1 cellular context compared by ENCODE assay signal in the genomic region with DNA sequence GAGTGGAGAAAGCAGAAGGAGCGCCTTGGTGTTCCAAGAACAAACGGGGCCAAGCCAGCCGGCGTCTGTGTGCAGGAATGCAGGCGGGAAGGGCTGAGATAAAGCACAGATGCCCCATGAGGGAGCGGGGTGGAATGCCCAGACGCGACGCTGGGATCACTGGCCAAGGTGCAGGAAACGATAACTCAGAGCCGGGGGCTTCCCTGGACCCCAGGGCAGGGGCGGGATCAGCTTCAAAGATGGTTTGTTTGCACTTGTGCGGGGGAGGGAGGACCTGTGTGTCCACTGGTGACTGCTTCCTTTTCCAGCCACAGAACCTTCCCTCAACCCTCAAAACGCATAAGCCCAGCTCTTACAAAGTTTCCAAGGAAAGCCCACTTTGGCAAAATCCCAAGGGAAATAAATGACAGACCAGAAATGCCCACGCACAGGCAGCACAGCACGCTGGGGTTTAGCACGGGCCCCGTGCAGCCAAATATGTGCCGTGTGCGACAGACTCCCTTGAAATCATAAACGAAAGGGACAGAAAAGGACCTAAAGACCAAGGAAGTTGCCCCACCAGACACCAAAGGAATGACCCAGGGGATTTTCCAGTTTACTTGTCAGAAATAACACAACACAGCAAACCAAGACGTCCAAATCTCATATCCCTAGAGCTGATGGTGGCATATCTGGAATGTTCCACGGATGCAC.
TF ChIP-seq lines count a peak whose summit lies in the region.

No MANE protein-coding gene starts in this region.

TF ChIP-seq in SK-N-SH treated with all-trans-retinoic acid at 6 μM for 48 hours, 23 proteins besides CTCF, POLR2A, EP300 and RAD21 (continued from another document):
- TF ChIP-seq POU6F1 (CRISPR knock-in tag; IDR thresholded peaks at IDR 0.05; ENCODE audit: borderline replicate concordance, low read depth) (no peak), ISL1 (CRISPR knock-in tag; IDR thresholded peaks at IDR 0.05) (peak; percentile 40), CSRNP3 (CRISPR knock-in tag; IDR thresholded peaks at IDR 0.05) (no peak), ZFP30 (CRISPR knock-in tag; IDR thresholded peaks at IDR 0.05) (no peak), GLIS3 (CRISPR knock-in tag; IDR thresholded peaks at IDR 0.05) (no peak), CREB5 (CRISPR knock-in tag; IDR thresholded peaks at IDR 0.05; ENCODE audit: low read depth) (no peak), CSDC2 (CRISPR knock-in tag; IDR thresholded peaks at IDR 0.05) (0 out of 2 replicates have a peak, but pooled peaks have one; percentile 24), PATZ1 (CRISPR knock-in tag; IDR thresholded peaks at IDR 0.05; ENCODE audit: borderline replicate concordance) (0 out of 2 replicates have a peak, but pooled peaks have one; percentile 14), ZFP3 (CRISPR knock-in tag; IDR thresholded peaks at IDR 0.05) (no peak), ARNTL (CRISPR knock-in tag; IDR thresholded peaks at IDR 0.05; ENCODE audit: borderline replicate concordance, low read depth) (no peak), RARB (CRISPR knock-in tag; IDR thresholded peaks at IDR 0.05) (no peak), ZNF565 (CRISPR knock-in tag; conservative IDR thresholded peaks at IDR 0.05; ENCODE audit: low read depth) (no peak)
